ENCODE assay signal across 23 cellular contexts in genomic region chrX:16212024-16212423, GRCh38. TPM values are rescaled to one million over a fixed set of nuclear protein-coding genes. Genes with fewer than 3 reads are reported as not detected.
DNase-seq lines count a peak whose midpoint lies in the region; ATAC-seq, FAIRE-seq and TF ChIP-seq lines count a peak whose summit lies in the region.
"Had no signal": no experiment of that assay in that cellular context is flagged by ENCODE, and none has a peak within 500 bp of the region (broad histone marks: within the 10 kb centered on the region; RNA-seq: fewer than 3 reads in every experiment).

No MANE protein-coding gene starts in this region.

- H3K79me2 ChIP-seq in HCT116 (ENCODE audit: insufficient read depth, low read length): no peaks in the 10 kb centered on the region
- H3K79me2 ChIP-seq: parathyroid adenoma had no signal

- no TSS peak for BruUV-seq in HCT116 (replicated peaks; lab: Mats Ljungman, UMichigan)

- 0% methylated on average over 2 of the region's 2 CpGs for WGBS in A549 (ENCODE audit: missing lambda C conversion rate)

- no peak for TF ChIP-seq RAD21 in A549 (conservative IDR thresholded peaks at IDR 0.05 in 1 of 2, IDR thresholded peaks at IDR 0.05 in 1 of 2)
- TF ChIP-seq RAD21 in HCT116 (IDR thresholded peaks at IDR 0.05; ENCODE audit: low read depth): no peak

- H3K36me3 ChIP-seq in HCT116 (ENCODE audit: control insufficient read depth in 1 of 2, insufficient read depth in 2 of 2, low read length in 2 of 2): no peaks in the 10 kb centered on the region
- H3K36me3 ChIP-seq in adipocyte (ENCODE audit: control insufficient read depth, insufficient read depth, low read length, severe bottlenecking): no peaks in the 10 kb centered on the region

- no peaks in the 10 kb centered on the region for H3K9me3 ChIP-seq in A549
- H3K9me3 ChIP-seq in HCT116 (ENCODE audit: control insufficient read depth in 1 of 2, insufficient read depth in 1 of 2, low read depth in 1 of 2, low read length in 2 of 2): no peaks in the 10 kb centered on the region
- H3K9me3 ChIP-seq in adipocyte (ENCODE audit: control insufficient read depth, low read length): no peaks in the 10 kb centered on the region

- intact Hi-C loops in HCT116 (cut with micrococcal nuclease): loop anchor here (2.0 to 10.0 kb wide), 3 partner anchors 90 to 447 kb away; partner anchors contain the start of gene GRPR

- POLR2A ChIA-PET in A549 (lab: Yijun Ruan, JAX) (no interaction called here), HCT116 (lab: Charles Lee) (no interaction called here)

- no peaks in the 10 kb centered on the region for H4K20me1 ChIP-seq in HCT116 (ENCODE audit: insufficient read depth)

- H3K4me3 ChIP-seq in A549: no peak overlapping the region
- H3K4me3 ChIP-seq in HCT116 (replicated peaks in 1 of 2; ENCODE audit: low read depth in 1 of 2, low read length in 2 of 2): no peak overlapping the region
- no peak overlapping the region for H3K4me3 ChIP-seq in adipocyte (ENCODE audit: low read length)
- no peak overlapping the region for H3K4me3 ChIP-seq in fibroblast of mammary gland (ENCODE audit: control insufficient read depth, low read depth, low read length)
- H3K4me3 ChIP-seq: dorsolateral prefrontal cortex had no signal

- TF ChIP-seq CTCF in A549 (IDR thresholded peaks at IDR 0.05) (no peak), HCT116 (IDR thresholded peaks at IDR 0.05 in 2 of 3, conservative IDR thresholded peaks at IDR 0.05 in 1 of 3; ENCODE audit: borderline replicate concordance in 1 of 3, insufficient read depth in 1 of 3, low read depth in 2 of 3, low read length in 2 of 3) (no peak), fibroblast of mammary gland (conservative IDR thresholded peaks at IDR 0.05; ENCODE audit: control insufficient read depth, insufficient read depth, low read depth, low read length) (no peak)

- TF ChIP-seq EP300 in A549 (IDR thresholded peaks at IDR 0.05): no peak

- no peaks in the 10 kb centered on the region for H3K27me3 ChIP-seq in HCT116 (ENCODE audit: insufficient read depth, low read length)
- peaks cover 3% of the 10 kb centered on the region for H3K27me3 ChIP-seq in adipocyte (replicated peaks; ENCODE audit: control insufficient read depth, insufficient read depth, low read length)

- H3K4me1 ChIP-seq in A549: peaks cover 5% of the 10 kb centered on the region; the same call in 1 of the 3 replicates
- H3K4me1 ChIP-seq in HCT116 (ENCODE audit: control insufficient read depth in 1 of 2, insufficient read depth in 2 of 2, low read length in 2 of 2): peaks cover 0 to 12% of the 10 kb centered on the region in 2 experiments; a peak in 2 of 4 replicates
- H3K4me1 ChIP-seq in adipocyte (ENCODE audit: control insufficient read depth, insufficient read depth, low read length): no peaks in the 10 kb centered on the region
- H3K4me1 ChIP-seq: parathyroid adenoma had no signal

- FAIRE-seq in A549 (lab: Jason Lieb, UNC) (no peak), RCC 7860 (lab: Jason Lieb, UNC) (no peak)
- FAIRE-seq: A204.1 had no signal

- H3K4me2 ChIP-seq in A549 (peak overlapping the region; percentile 26; the same call in 1 of the 3 replicates), HCT116 (ENCODE audit: low read length) (peak overlapping the region; percentile 19; the same call in 1 of the 2 replicates)

- H3K9ac ChIP-seq in HCT116 (ENCODE audit: low read length) (no peak overlapping the region), adipocyte (ENCODE audit: low read length) (no peak overlapping the region)
- H3K9ac ChIP-seq: parathyroid adenoma had no signal

- ATAC-seq in A549 (peak in 1 of 2 experiments; percentile 45; a peak in 1 of 6 replicates), HCT116 (peak; percentile 40; the same call in 1 of the 2 replicates)
- ATAC-seq: activated naive CD8-positive, alpha-beta T cell treated with anti-CD3 and anti-CD28 coated beads, Interleukin-2, amount 50 U/mL, for 24 hours; naive thymus-derived CD4-positive, alpha-beta T cell had no signal

- CTCF ChIA-PET in A549 (lab: Yijun Ruan, JAX): interaction anchor here (0.9 to 3.2 kb wide), 9 partner anchors 8 to 363 kb away, joined by 3 to 19 read pairs (median 4); partner anchors contain the start of gene GRPR
- CTCF ChIA-PET in HCT116 (lab: Charles Lee): interaction anchor here (0.8 to 2.1 kb wide), 5 partner anchors 74 to 281 kb away, joined by 3 to 24 read pairs (median 5); partner anchors contain the start of gene GRPR

- DNase-seq in A549 (ENCODE audit: low read depth in 1 of 2, low spot score in 1 of 2): peak in 1 of 2 experiments; percentile 2
- no peak for DNase-seq in HCT116 (ENCODE audit: low read depth, low spot score)
- peak; percentile 8 for DNase-seq in adipocyte (ENCODE audit: low read depth)
- peak; percentile 25 for DNase-seq in fibroblast of mammary gland (ENCODE audit: low read depth)
- no peak for DNase-seq in mucosa of gallbladder (ENCODE audit: low spot score)
- DNase-seq in RCC 7860 (ENCODE audit: low spot score): no peak
- no peak for DNase-seq in activated CD4-positive, alpha-beta T cell treated with anti-CD3 and anti-CD28 coated beads for 4 hours
- no peak for DNase-seq in SKM-1 treated with dmso at 0.1 percent for 144 hours (lab: John Stamatoyannopoulos, UW; ENCODE audit: unreplicated experiment)
- DNase-seq: activated CD4-positive, alpha-beta T cell treated with anti-CD3 and anti-CD28 coated beads, Interleukin-2, amount 50 U/mL, for 48 hours; activated effector memory CD4-positive, alpha-beta T cell treated with Interleukin-2 at 50 U/mL for 16 hours; activated naive CD8-positive, alpha-beta T cell treated with anti-CD3 and anti-CD28 coated beads, Interleukin-2, amount 50 U/mL, for 24 hours; GF-D8; kidney glomerular epithelial cell; naive thymus-derived CD4-positive, alpha-beta T cell; NCI-H524 treated with DMSO at 0.1 percent for 48 hours; SHP77 treated with DMSO at 0.1 percent for 48 hours; stimulated activated CD4-positive, alpha-beta T cell treated with anti-CD3 and anti-CD28 coated beads, Interleukin-2, amount 100 ng/mL, for 24 hours; stimulated activated naive CD4-positive, alpha-beta T cell had no signal

- H2AFZ ChIP-seq in HCT116 (ENCODE audit: low read depth, low read length, poor library complexity, severe bottlenecking): peak overlapping the region; percentile 90
- H2AFZ ChIP-seq: parathyroid adenoma had no signal

- no peak for TF ChIP-seq POLR2A in A549 (IDR thresholded peaks at IDR 0.05; ENCODE audit: low read length)
- TF ChIP-seq POLR2A in HCT116 (IDR thresholded peaks at IDR 0.05; ENCODE audit: borderline replicate concordance, extremely low read depth, insufficient read depth, insufficient read length): no peak

- H3K27ac ChIP-seq in A549 (no peak overlapping the region), HCT116 (ENCODE audit: low read depth, low read length) (no peak overlapping the region)
- H3K27ac ChIP-seq: C4-2B, dorsolateral prefrontal cortex, parathyroid adenoma, VCaP had no signal

- H3K9me2 ChIP-seq in HCT116 (ENCODE audit: insufficient read depth): no peaks in the 10 kb centered on the region

- RAD21 ChIA-PET in HCT116 (lab: Charles Lee; ENCODE audit: low non-redundant PET in 1 of 2, low total read pairs in 2 of 2, uncharacterized antibody in 2 of 2, unreplicated experiment in 2 of 2): interaction anchor here (0.7 to 1.1 kb wide), 3 partner anchors 89 to 282 kb away, joined by 3 to 4 read pairs (median 3); partner anchors contain the start of gene GRPR (in 1 of the 2)

TF ChIP-seq in A549, 52 proteins besides CTCF, POLR2A, EP300 and RAD21:
- TF ChIP-seq MAFK (IDR thresholded peaks at IDR 0.05; ENCODE audit: partially characterized antibody) (no peak), FOSL2 (IDR thresholded peaks at IDR 0.05) (no peak), FOSL2 (CRISPR knock-in tag; IDR thresholded peaks at IDR 0.05) (peak; percentile 28), KDM1A (IDR thresholded peaks at IDR 0.05; ENCODE audit: low read depth) (no peak), JUNB (IDR thresholded peaks at IDR 0.05) (no peak)

TF ChIP-seq in HCT116, 20 proteins besides CTCF, POLR2A, EP300 and RAD21 (continues in another document):
- TF ChIP-seq EZH2phosphoT487 (IDR thresholded peaks at IDR 0.05; ENCODE audit: borderline replicate concordance) (no peak), CBX3 (IDR thresholded peaks at IDR 0.05; ENCODE audit: low read depth) (no peak), SP1 (IDR thresholded peaks at IDR 0.05; ENCODE audit: low read depth) (no peak), ZNF274 (IDR thresholded peaks at IDR 0.05; ENCODE audit: low read depth, low read length) (no peak), MAX (IDR thresholded peaks at IDR 0.05) (no peak), ELF1 (IDR thresholded peaks at IDR 0.05; ENCODE audit: borderline replicate concordance, low read depth) (no peak), CEBPB (IDR thresholded peaks at IDR 0.05; ENCODE audit: low read depth) (no peak), JUND (IDR thresholded peaks at IDR 0.05) (no peak), ATF3 (IDR thresholded peaks at IDR 0.05) (no peak), POLR2AphosphoS5 (IDR thresholded peaks at IDR 0.05; ENCODE audit: low read depth, low read length) (no peak), SRF (IDR thresholded peaks at IDR 0.05; ENCODE audit: low read depth) (no peak), SIN3A (IDR thresholded peaks at IDR 0.05; ENCODE audit: low read depth) (no peak), EZH2 (IDR thresholded peaks at IDR 0.05) (no peak)

RNA-seq across cellular contexts. Expression of gene MAGEB17, which starts 44.7 kb away (rescaled TPM):
- not detected in 2 replicates for polyA plus RNA-seq in A549 (2011; rRNA removed)
- polyA plus RNA-seq in A549 (2012; cell fraction: cytosol; rRNA removed): not detected in 2 replicates
- polyA plus RNA-seq in A549 (2012; cell fraction: nucleus; rRNA removed): 0.06 TPM in 1 of 2 replicates, not detected in the other
- polyA plus RNA-seq in A549 (2017; fragmentation: RNase III; extraction: RNeasy Plus Mini Kit Qiagen cat#74134 plus additional on column Dnase treatment): not detected in 3 replicates
- not detected in 2 replicates for polyA minus RNA-seq in A549 (2011; rRNA and poly(A)+ RNA removed)
- not detected for total RNA-seq in HCT116 (2021; ENCODE audit: unreplicated experiment)
- polyA plus RNA-seq in HCT116 (2012): 2.8 and 3.9 TPM in 2 replicates
- total RNA-seq in mucosa of gallbladder: not detected
- total RNA-seq: naive thymus-derived CD4-positive, alpha-beta T cell had no signal
- polyA plus RNA-seq: naive thymus-derived CD4-positive, alpha-beta T cell had no signal

Comparison
In these comparisons a context has a peak if more than half of its experiments do, and no peak if none do; other contexts are left out.
1. DNase-seq: peak in adipocyte (single experiment) and fibroblast of mammary gland (single experiment); none in HCT116 (single experiment), mucosa of gallbladder (single experiment), RCC 7860 (single experiment), activated CD4-positive, alpha-beta T cell treated with anti-CD3 and anti-CD28 coated beads for 4 hours (0 of 2) and SKM-1 treated with dmso at 0.1 percent for 144 hours (single experiment).